ENCODE assay signal across 8 cellular contexts in genomic region chrX:68571292-68572256, GRCh38.
A peak's percentile ranks its signal among the peaks of the same experiment; 100 is the strongest.
DNase-seq lines count a peak whose midpoint lies in the region; ATAC-seq and TF ChIP-seq lines count a peak whose summit lies in the region.

No MANE protein-coding gene starts in this region.

- DNase-seq in MCF 10A (ENCODE audit: unreplicated experiment) (peak; percentile 79), breast epithelium (ENCODE audit: low spot score in 2 of 2) (no peak), Panc1 (ENCODE audit: low read depth, low spot score) (peak; percentile 32), iris pigment epithelial cell (ENCODE audit: low read depth) (peak; percentile 74), DMS114 treated with DMSO at 0.1 percent for 48 hours (lab: John Stamatoyannopoulos, UW; ENCODE audit: unreplicated experiment) (no peak), GM19238 (ENCODE audit: insufficient read length, low spot score) (no peak), DMS 273 (lab: John Stamatoyannopoulos, UW; ENCODE audit: unreplicated experiment) (no peak)

- no peak for TF ChIP-seq CTCF in MCF 10A (IDR thresholded peaks at IDR 0.05; ENCODE audit: unreplicated experiment)
- no peak for TF ChIP-seq CTCF in breast epithelium (IDR thresholded peaks at IDR 0.05)
- no peak for TF ChIP-seq CTCF in Panc1 (IDR thresholded peaks at IDR 0.05)

- H3K27me3 Mint-ChIP-seq in MCF 10A (ENCODE audit: insufficient read depth, unreplicated experiment) = no peaks in the 10 kb centered on the region

- POLR2A ChIA-PET in MCF 10A (lab: Yijun Ruan, JAX) = interaction anchor here (0.8 to 1.0 kb wide), 3 partner anchors 13 to 42 kb away, joined by 3 read pairs; no protein-coding TSS in a partner anchor
- POLR2A ChIA-PET in Panc1 (lab: Charles Lee) = no interaction called here

- H3K36me3 ChIP-seq in breast epithelium (no peaks in the 10 kb centered on the region), Panc1 (ENCODE audit: control insufficient read depth, insufficient read depth, low read length) (no peaks in the 10 kb centered on the region)

- no peak overlapping the region for H3K27ac ChIP-seq in breast epithelium
- no peak overlapping the region for H3K27ac ChIP-seq in Panc1 (ENCODE audit: low read length)

- in situ Hi-C loops in Panc1 (cut with HindIII; ENCODE audit: low pct_unique_long_range_greater_than_20kb, low sequenced_read_pairs) = no loop called here

- H3K4me1 ChIP-seq in breast epithelium (no peaks in the 10 kb centered on the region), Panc1 (ENCODE audit: control insufficient read depth, insufficient read depth, low read length) (no peaks in the 10 kb centered on the region)

- peaks cover 17% of the 10 kb centered on the region for H3K4me1 Mint-ChIP-seq in MCF 10A (ENCODE audit: insufficient read depth, unreplicated experiment)

- CTCF ChIA-PET in MCF 10A (lab: Yijun Ruan, JAX) (interaction anchor here (0.8 to 1.1 kb wide), 3 partner anchors 24 to 375 kb away, joined by 3 to 4 read pairs (median 3); no protein-coding TSS in a partner anchor), Panc1 (lab: Charles Lee) (interaction anchor here (0.6 kb wide), 1 partner anchor 269 kb away, joined by 3 read pairs; no protein-coding TSS in a partner anchor)

- no peaks in the 10 kb centered on the region for H3K9me3 ChIP-seq in breast epithelium
- no peaks in the 10 kb centered on the region for H3K9me3 ChIP-seq in Panc1 (ENCODE audit: control insufficient read depth, insufficient read depth, low read depth, low read length)

- no peaks in the 10 kb centered on the region for H3K9me3 Mint-ChIP-seq in MCF 10A (ENCODE audit: unreplicated experiment)

- ATAC-seq in HG02938 (IDR thresholded peaks at IDR 0.05; ENCODE audit: unreplicated experiment) (peak; percentile 92), Panc1 (peak; percentile 97)

- H3K27ac Mint-ChIP-seq in MCF 10A (ENCODE audit: low read depth, unreplicated experiment) = no peak overlapping the region

- no peaks in the 10 kb centered on the region for H3K36me3 Mint-ChIP-seq in MCF 10A (ENCODE audit: insufficient read depth, unreplicated experiment)

- no peak overlapping the region for H3K4me3 Mint-ChIP-seq in MCF 10A (ENCODE audit: unreplicated experiment)

- no peak for TF ChIP-seq POLR2A in breast epithelium (IDR thresholded peaks at IDR 0.05)

- H3K27me3 ChIP-seq in breast epithelium (peaks cover 0 to 24% of the 10 kb centered on the region in 2 donors), Panc1 (ENCODE audit: control insufficient read depth, insufficient read depth, low read length) (no peaks in the 10 kb centered on the region)

- intact Hi-C loops in MCF 10A (cut with micrococcal nuclease) (no loop called here), breast epithelium (cut with DNase I; ENCODE audit: low total_unique reads) (no loop called here), Panc1 (cut with micrococcal nuclease; ENCODE audit: unreplicated experiment) (no loop called here)

- no peak overlapping the region for H3K4me3 ChIP-seq in breast epithelium
- H3K4me3 ChIP-seq in Panc1 (ENCODE audit: low read depth in 2 of 2, low read length in 2 of 2) = no peak overlapping the region

- BruUV-seq in MCF 10A (replicated peaks; lab: Mats Ljungman, UMichigan) (no TSS peak), Panc1 (replicated peaks; lab: Mats Ljungman, UMichigan) (no TSS peak)

Comparison
In these comparisons a context has a peak if more than half of its experiments do, and no peak if none do; other contexts are left out.
1. DNase-seq: peak in MCF 10A (single experiment), Panc1 (single experiment) and iris pigment epithelial cell (single experiment); none in breast epithelium (0 of 2), DMS114 treated with DMSO at 0.1 percent for 48 hours (single experiment), GM19238 (single experiment) and DMS 273 (single experiment).